14 cellular contexts compared by ENCODE assay signal in the genomic region with DNA sequence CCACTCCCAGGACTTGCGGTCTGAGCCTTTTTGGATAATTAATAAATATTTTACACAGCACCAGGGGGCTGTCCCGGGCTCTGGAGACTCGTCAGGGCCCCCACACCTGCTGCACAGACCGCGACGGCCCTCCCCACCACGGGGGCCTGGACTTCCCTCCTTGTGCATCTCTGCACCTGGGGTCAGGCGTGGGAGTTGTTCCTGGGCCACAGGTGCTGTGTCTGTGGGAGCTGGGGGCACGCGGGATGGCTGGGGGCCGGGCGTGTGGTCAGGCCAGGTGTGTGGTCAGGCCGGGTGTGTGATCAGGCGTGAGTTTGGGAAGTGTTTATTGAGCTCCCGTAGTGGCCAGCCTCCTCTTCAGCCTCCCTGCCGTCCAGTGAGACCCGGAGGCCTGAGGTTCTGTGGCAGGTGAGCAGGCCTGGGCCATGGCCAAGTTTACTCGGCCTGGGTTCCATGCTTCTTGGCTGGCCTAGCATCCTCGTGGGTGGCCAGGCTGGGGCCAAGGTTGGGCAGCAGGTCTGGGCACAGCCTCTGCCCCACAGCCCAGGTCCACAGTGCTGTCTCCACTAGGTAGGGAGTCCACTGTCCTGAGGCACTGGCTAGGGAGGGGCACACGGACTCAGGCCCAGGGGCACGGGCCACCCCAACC. TPM values are rescaled to one million over a fixed set of nuclear protein-coding genes. Genes with fewer than 3 reads are reported as not detected.
DNase-seq lines count a peak whose midpoint lies in the region; ATAC-seq and TF ChIP-seq lines count a peak whose summit lies in the region.
"Had no signal": no experiment of that assay in that cellular context is flagged by ENCODE, and none has a peak within 500 bp of the region (broad histone marks: within the 10 kb centered on the region; RNA-seq: fewer than 3 reads in every experiment).

No MANE protein-coding gene starts in this region.

- H3K27ac Mint-ChIP-seq in T-helper 17 cell: peak overlapping the region; percentile 34
- no peak overlapping the region for H3K27ac Mint-ChIP-seq in neural crest cell (ENCODE audit: unreplicated experiment)
- H3K27ac Mint-ChIP-seq in stimulated activated naive CD8-positive, alpha-beta T cell treated with anti-CD3 and anti-CD28 coated beads, Interleukin-15, amount 100 ng/mL, for 72 hours: peak overlapping the region in 1 of 2 donors; percentile 95
- H3K27ac Mint-ChIP-seq: activated naive CD8-positive, alpha-beta T cell treated with anti-CD3 and anti-CD28 coated beads, Interleukin-2, amount 50 U/mL, for 24 hours had no signal

- no peak for TF ChIP-seq CTCF in neural crest cell (conservative IDR thresholded peaks at IDR 0.05)

- DNase-seq in NCI-H146 (lab: John Stamatoyannopoulos, UW) (peak; percentile 55), NCI-H146 treated with DMSO at 0.1 percent for 48 hours (lab: John Stamatoyannopoulos, UW; ENCODE audit: unreplicated experiment) (no peak), T-helper 17 cell (no peak), neural crest cell (ENCODE audit: low read depth, low spot score) (no peak)
- DNase-seq in stimulated activated naive CD8-positive, alpha-beta T cell treated with anti-CD3 and anti-CD28 coated beads, Interleukin-15, amount 100 ng/mL, for 72 hours: no peak
- DNase-seq: activated naive CD8-positive, alpha-beta T cell treated with anti-CD3 and anti-CD28 coated beads, Interleukin-2, amount 50 U/mL, for 24 hours; activated T-cell treated with anti-CD3 and anti-CD28 coated beads, Interleukin-2, amount 50 U/mL, for 48 hours; Caco-2; cerebellar nuclear complex; NCI-H1092 treated with DMSO at 0.1 percent for 48 hours; PC-9; T-helper 1 cell had no signal

- no peaks in the 10 kb centered on the region for H3K9me3 ChIP-seq in T-helper 17 cell (ENCODE audit: control insufficient read depth, low read length, poor library complexity, severe bottlenecking)
- H3K9me3 ChIP-seq: Caco-2 had no signal

- no peaks in the 10 kb centered on the region for H3K27me3 Mint-ChIP-seq in T-helper 17 cell
- H3K27me3 Mint-ChIP-seq in neural crest cell (ENCODE audit: low read depth): peaks cover 20% of the 10 kb centered on the region
- peaks cover 19% of the 10 kb centered on the region for H3K27me3 Mint-ChIP-seq in stimulated activated naive CD8-positive, alpha-beta T cell treated with anti-CD3 and anti-CD28 coated beads, Interleukin-15, amount 100 ng/mL, for 72 hours

- H3K9me3 Mint-ChIP-seq in neural crest cell: no peaks in the 10 kb centered on the region
- H3K9me3 Mint-ChIP-seq in stimulated activated naive CD8-positive, alpha-beta T cell treated with anti-CD3 and anti-CD28 coated beads, Interleukin-15, amount 100 ng/mL, for 72 hours: no peaks in the 10 kb centered on the region
- H3K9me3 Mint-ChIP-seq: activated naive CD8-positive, alpha-beta T cell treated with anti-CD3 and anti-CD28 coated beads, Interleukin-2, amount 50 U/mL, for 24 hours had no signal

- no peak for ATAC-seq in T-helper 17 cell
- ATAC-seq in stimulated activated naive CD8-positive, alpha-beta T cell treated with anti-CD3 and anti-CD28 coated beads, Interleukin-15, amount 100 ng/mL, for 72 hours: no peak
- ATAC-seq in HG03565 (IDR thresholded peaks at IDR 0.05; ENCODE audit: unreplicated experiment): no peak
- ATAC-seq: activated CD4-positive, CD25-positive, alpha-beta regulatory T cell treated with anti-CD3 and anti-CD28 coated beads, Interleukin-2, amount 50 U/mL, for 24 hours; activated naive CD8-positive, alpha-beta T cell treated with anti-CD3 and anti-CD28 coated beads, Interleukin-2, amount 50 U/mL, for 24 hours had no signal

- H3K4me1 Mint-ChIP-seq in T-helper 17 cell: peaks cover 25% of the 10 kb centered on the region
- H3K4me1 Mint-ChIP-seq in neural crest cell: peaks cover 22% of the 10 kb centered on the region
- peaks cover 45% of the 10 kb centered on the region for H3K4me1 Mint-ChIP-seq in stimulated activated naive CD8-positive, alpha-beta T cell treated with anti-CD3 and anti-CD28 coated beads, Interleukin-15, amount 100 ng/mL, for 72 hours

- no peaks in the 10 kb centered on the region for H3K36me3 Mint-ChIP-seq in T-helper 17 cell (ENCODE audit: low read depth)
- H3K36me3 Mint-ChIP-seq in neural crest cell (ENCODE audit: low read depth): peaks cover 3% of the 10 kb centered on the region

- peak overlapping the region; percentile 76 for H3K4me3 Mint-ChIP-seq in T-helper 17 cell
- peak overlapping the region; percentile 91 for H3K4me3 Mint-ChIP-seq in neural crest cell
- H3K4me3 Mint-ChIP-seq in stimulated activated naive CD8-positive, alpha-beta T cell treated with anti-CD3 and anti-CD28 coated beads, Interleukin-15, amount 100 ng/mL, for 72 hours: no peak overlapping the region

RNA-seq across cellular contexts. Expression of a gene that starts 1.9 kb away (rescaled TPM):
- total RNA-seq in T-helper 17 cell (10 to 100 TPM; 65.5 to 67.4 TPM), neural crest cell (81.5 and 99.3 TPM in 2 replicates)

RNA-seq across cellular contexts. Expression of a gene that starts 2.9 kb away (rescaled TPM):
- 1 to 10 TPM; 5.7 to 5.9 TPM for total RNA-seq in T-helper 17 cell
- 3.0 and 3.1 TPM in 2 replicates for total RNA-seq in neural crest cell

RNA-seq across cellular contexts. Expression of a gene that starts 5.8 kb away (rescaled TPM):
- total RNA-seq in T-helper 17 cell (10 to 100 TPM; 28.0 to 36.1 TPM), neural crest cell (60.8 and 64.5 TPM in 2 replicates)

RNA-seq across cellular contexts. Expression of a gene that starts 10.4 kb away (rescaled TPM):
- total RNA-seq in T-helper 17 cell: 100 to 1,000 TPM; 190 to 203 TPM
- total RNA-seq in neural crest cell: 171 and 189 TPM in 2 replicates

RNA-seq across cellular contexts. Expression of a gene that starts 11.9 kb away (rescaled TPM):
- total RNA-seq in T-helper 17 cell (10 to 100 TPM in 1 of 2 donors, 1 to 10 TPM in 1; 9.0 to 11.7 TPM), neural crest cell (16.6 and 20.7 TPM in 2 replicates)

Comparison
In these comparisons a context has a peak if more than half of its experiments do, and no peak if none do; other contexts are left out.
1. H3K4me3 Mint-ChIP-seq: peak in T-helper 17 cell (single experiment) and neural crest cell (single experiment); none in stimulated activated naive CD8-positive, alpha-beta T cell treated with anti-CD3 and anti-CD28 coated beads, Interleukin-15, amount 100 ng/mL, for 72 hours (0 of 2).